16 cellular contexts compared by ENCODE assay signal in genomic region chr4:55103224-55103623, GRCh38. TPM values are rescaled to one million over a fixed set of nuclear protein-coding genes. Genes with fewer than 3 reads are reported as not detected.
DNase-seq lines count a peak whose midpoint lies in the region; ATAC-seq and TF ChIP-seq lines count a peak whose summit lies in the region.
"Had no signal": no experiment of that assay in that cellular context is flagged by ENCODE, and none has a peak within 500 bp of the region (broad histone marks: within the 10 kb centered on the region; RNA-seq: fewer than 3 reads in every experiment).

No MANE protein-coding gene starts in this region.

- H4K8ac ChIP-seq in mesenchymal stem cell (ENCODE audit: low read length) = no peak overlapping the region

- H2BK12ac ChIP-seq in mesenchymal stem cell (ENCODE audit: low read length in 2 of 2) = no peak overlapping the region

- no peak overlapping the region for H3K4me2 ChIP-seq in mesenchymal stem cell (ENCODE audit: low read length, poor library complexity, severe bottlenecking)
- H3K4me2 ChIP-seq: A549 had no signal

- no peak overlapping the region for H2BK120ac ChIP-seq in mesenchymal stem cell (ENCODE audit: low read depth, low read length)

- TF ChIP-seq CTCF in coronary artery (IDR thresholded peaks at IDR 0.05) (no peak), uterus (IDR thresholded peaks at IDR 0.05) (no peak), testis (IDR thresholded peaks at IDR 0.05) (no peak)

- H3K9me3 ChIP-seq in mesenchymal stem cell (ENCODE audit: control insufficient read depth, low read length) (no peaks in the 10 kb centered on the region), uterus (no peaks in the 10 kb centered on the region), testis (no peaks in the 10 kb centered on the region)
- H3K9me3 ChIP-seq: A549, BE2C had no signal

- 90% methylated on average over 1 of the region's 3 CpGs for WGBS in mesenchymal stem cell
- WGBS in testis, 2 donors = 73 to 89% methylated on average over 3 of the region's 3 CpGs

- H3K79me1 ChIP-seq in mesenchymal stem cell (replicated peaks; ENCODE audit: low read length, poor library complexity, severe bottlenecking) = no peaks in the 10 kb centered on the region

- no peak overlapping the region for H4K91ac ChIP-seq in mesenchymal stem cell (ENCODE audit: low read length)

- H2BK15ac ChIP-seq in mesenchymal stem cell (ENCODE audit: low read depth, poor library complexity, severe bottlenecking) = no peak overlapping the region

- H3K27ac ChIP-seq in coronary artery = peak overlapping the region; percentile 72 to 76
- H3K27ac ChIP-seq in mesenchymal stem cell (ENCODE audit: low read length, poor library complexity, severe bottlenecking) = no peak overlapping the region
- H3K27ac ChIP-seq in uterus = peak overlapping the region; percentile 73 to 86
- no peak overlapping the region for H3K27ac ChIP-seq in testis
- H3K27ac ChIP-seq: A549, C4-2B, GM23248 had no signal

- H3K14ac ChIP-seq in mesenchymal stem cell (ENCODE audit: low read length in 2 of 2) = no peak overlapping the region

- H3K23ac ChIP-seq in mesenchymal stem cell (ENCODE audit: low read length in 2 of 2) = no peak overlapping the region

- H2AK5ac ChIP-seq in mesenchymal stem cell (ENCODE audit: low read length, severe bottlenecking) = no peak overlapping the region

- H3K36me3 ChIP-seq in mesenchymal stem cell (ENCODE audit: control insufficient read depth in 1 of 2, insufficient read depth in 2 of 2, low read depth in 1 of 2, low read length in 2 of 2) (no peaks in the 10 kb centered on the region), uterus (no peaks in the 10 kb centered on the region), testis (ENCODE audit: low read depth, missing control alignments) (no peaks in the 10 kb centered on the region)
- H3K36me3 ChIP-seq: BE2C had no signal

- intact Hi-C loops in uterus (cut with DNase I; ENCODE audit: low total_unique reads) (no loop called here), testis (cut with DNase I; ENCODE audit: low total_unique reads) (no loop called here)

- no peak overlapping the region for H2BK5ac ChIP-seq in mesenchymal stem cell (ENCODE audit: low read depth, low read length, poor library complexity, severe bottlenecking)

- DNase-seq in DMS53 treated with DMSO at 0.1 percent for 48 hours (lab: John Stamatoyannopoulos, UW; ENCODE audit: unreplicated experiment) (peak; percentile 76), coronary artery (ENCODE audit: low spot score) (no peak), mesenchymal stem cell (no peak), uterus (peak in 1 of 2 donors; percentile 47), HCEC 1CT (no peak), testis (no peak)
- DNase-seq: BE2C; CD4-positive, alpha-beta memory T cell; DMS153; GF-D8; GM23248 had no signal

- ATAC-seq in GM18511 (IDR thresholded peaks at IDR 0.05; ENCODE audit: unreplicated experiment) = no peak
- ATAC-seq: A549 had no signal

- no peak overlapping the region for H3K4ac ChIP-seq in mesenchymal stem cell (ENCODE audit: low read depth in 1 of 2, low read length in 2 of 2)

- H2AFZ ChIP-seq in mesenchymal stem cell (ENCODE audit: low read depth, low read length) = peak overlapping the region; percentile 31
- H2AFZ ChIP-seq: GM23248 had no signal

- no peaks in the 10 kb centered on the region for H3K4me1 ChIP-seq in mesenchymal stem cell (ENCODE audit: control insufficient read depth, insufficient read depth, low read depth, low read length)
- H3K4me1 ChIP-seq in uterus = no peaks in the 10 kb centered on the region
- no peaks in the 10 kb centered on the region for H3K4me1 ChIP-seq in testis
- H3K4me1 ChIP-seq: A549, BE2C had no signal

- no peak overlapping the region for H3K18ac ChIP-seq in mesenchymal stem cell (ENCODE audit: low read depth in 1 of 2, low read length in 2 of 2)

- no peaks in the 10 kb centered on the region for H3K27me3 ChIP-seq in mesenchymal stem cell (ENCODE audit: control insufficient read depth in 1 of 2, insufficient read depth in 1 of 2, low read length in 2 of 2)
- no peaks in the 10 kb centered on the region for H3K27me3 ChIP-seq in uterus
- H3K27me3 ChIP-seq in testis = no peaks in the 10 kb centered on the region
- H3K27me3 ChIP-seq: BE2C had no signal

- TF ChIP-seq POLR2A in uterus (IDR thresholded peaks at IDR 0.05) = no peak
- no peak for TF ChIP-seq POLR2A in testis (IDR thresholded peaks at IDR 0.05)

- no peak overlapping the region for H3K4me3 ChIP-seq in coronary artery
- H3K4me3 ChIP-seq in mesenchymal stem cell (ENCODE audit: insufficient read depth in 1 of 2, low read depth in 1 of 2, low read length in 2 of 2) = no peak overlapping the region
- H3K4me3 ChIP-seq in uterus = no peak overlapping the region
- H3K4me3 ChIP-seq in testis = no peak overlapping the region
- H3K4me3 ChIP-seq: A549, GM23248 had no signal

- no peak overlapping the region for H3K9ac ChIP-seq in mesenchymal stem cell (ENCODE audit: low read length)
- H3K9ac ChIP-seq: GM23248 had no signal

RNA-seq across cellular contexts. Expression of gene KDR, which starts 22.2 kb away (rescaled TPM):
- polyA plus RNA-seq in mesenchymal stem cell (2013, experiment 1 of 2) = 1.7 TPM
- polyA plus RNA-seq in mesenchymal stem cell (2013, experiment 2 of 2) = 1.5 TPM
- total RNA-seq in uterus (100 to 1,000 TPM; 101 to 218 (median 117) TPM), testis (1 to 10 TPM; 6.8 to 7.9 TPM)
- 8.3 TPM for polyA plus RNA-seq in testis (ENCODE audit: insufficient read depth, low read depth, low replicate concordance)
- total RNA-seq: CD4-positive, alpha-beta memory T cell; GM23248 had no signal
- polyA plus RNA-seq: A549; AG04450; CD4-positive, alpha-beta memory T cell; IgD-negative memory B cell had no signal

Comparison
In these comparisons a context has a peak if more than half of its experiments do, and no peak if none do; other contexts are left out.
1. H3K27ac ChIP-seq: peak in coronary artery (2 of 2) and uterus (2 of 2); none in mesenchymal stem cell (single experiment) and testis (0 of 2).
2. RNA of gene KDR, which starts 22.2 kb away (total RNA-seq): 101 to 218 TPM in uterus; 6.8 to 7.9 TPM in testis; every median in the first group is over 10 times any median in the second.